Comparison of ENCODE assay signal across 1 cellular context in the genomic region with DNA sequence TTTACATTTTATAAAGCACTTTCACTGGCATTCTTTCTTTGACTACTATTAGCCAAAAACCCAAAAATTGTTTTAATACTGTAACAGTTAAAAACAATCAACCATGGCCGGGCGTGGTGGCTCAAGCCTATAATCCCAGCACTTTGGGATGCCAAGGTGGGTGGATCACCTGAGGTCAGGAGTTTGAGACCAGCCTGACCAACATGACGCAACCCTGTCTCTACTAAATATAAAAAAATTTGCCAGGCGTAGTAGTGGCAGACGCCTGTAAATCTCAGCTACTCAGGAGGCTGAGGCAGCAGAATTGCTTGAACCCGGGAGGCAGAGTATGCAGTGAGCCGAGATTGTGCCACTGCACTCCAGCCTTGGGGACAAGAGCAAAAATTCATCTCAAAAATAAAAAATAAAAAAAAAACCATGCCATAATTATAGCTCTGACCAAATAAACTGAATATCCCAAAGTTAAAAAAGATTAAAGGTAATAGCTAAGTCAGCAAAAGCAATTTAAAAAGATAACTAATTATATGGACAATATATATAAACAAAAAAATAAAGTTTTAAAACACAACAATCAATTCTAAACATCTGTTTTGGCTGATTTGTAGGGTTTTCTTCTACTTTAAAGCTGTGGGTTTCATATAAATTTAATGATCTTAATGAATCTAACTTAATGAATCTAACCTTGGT.
TF ChIP-seq lines count a peak whose summit lies in the region.

No MANE protein-coding gene starts in this region.

TF ChIP-seq in HepG2, 621 proteins besides CTCF, POLR2A, EP300 and RAD21 (continued from another document):
- TF ChIP-seq, protein P1, sequence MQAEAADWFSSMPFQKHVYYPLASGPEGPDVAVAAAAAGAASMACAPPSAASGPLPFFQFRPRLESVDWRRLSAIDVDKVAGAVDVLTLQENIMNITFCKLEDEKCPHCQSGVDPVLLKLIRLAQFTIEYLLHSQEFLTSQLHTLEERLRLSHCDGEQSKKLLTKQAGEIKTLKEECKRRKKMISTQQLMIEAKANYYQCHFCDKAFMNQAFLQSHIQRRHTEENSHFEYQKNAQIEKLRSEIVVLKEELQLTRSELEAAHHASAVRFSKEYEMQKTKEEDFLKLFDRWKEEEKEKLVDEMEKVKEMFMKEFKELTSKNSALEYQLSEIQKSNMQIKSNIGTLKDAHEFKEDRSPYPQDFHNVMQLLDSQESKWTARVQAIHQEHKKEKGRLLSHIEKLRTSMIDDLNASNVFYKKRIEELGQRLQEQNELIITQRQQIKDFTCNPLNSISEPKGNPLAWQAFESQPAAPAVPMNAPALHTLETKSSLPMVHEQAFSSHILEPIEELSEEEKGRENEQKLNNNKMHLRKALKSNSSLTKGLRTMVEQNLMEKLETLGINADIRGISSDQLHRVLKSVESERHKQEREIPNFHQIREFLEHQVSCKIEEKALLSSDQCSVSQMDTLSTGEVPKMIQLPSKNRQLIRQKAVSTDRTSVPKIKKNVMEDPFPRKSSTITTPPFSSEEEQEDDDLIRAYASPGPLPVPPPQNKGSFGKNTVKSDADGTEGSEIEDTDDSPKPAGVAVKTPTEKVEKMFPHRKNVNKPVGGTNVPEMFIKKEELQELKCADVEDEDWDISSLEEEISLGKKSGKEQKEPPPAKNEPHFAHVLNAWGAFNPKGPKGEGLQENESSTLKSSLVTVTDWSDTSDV (CRISPR knock-in tag; IDR thresholded peaks at IDR 0.05) = no peak
- peak; percentile 37 to 74; a peak in 3 of 4 replicates for TF ChIP-seq MAFK (conservative IDR thresholded peaks at IDR 0.05 in 1 of 2, IDR thresholded peaks at IDR 0.05 in 1 of 2; ENCODE audit: low read length in 2 of 2)
